In genomic region chr4:16082038-16082423, GRCh38 we compare ENCODE assay signal across 10 cellular contexts. TPM values are rescaled to one million over a fixed set of nuclear protein-coding genes. Genes with fewer than 3 reads are reported as not detected.
DNase-seq lines count a peak whose midpoint lies in the region; ATAC-seq and TF ChIP-seq lines count a peak whose summit lies in the region.
"Had no signal": no experiment of that assay in that cellular context is flagged by ENCODE, and none has a peak within 500 bp of the region (broad histone marks: within the 10 kb centered on the region; RNA-seq: fewer than 3 reads in every experiment).

No MANE protein-coding gene starts in this region.

- peaks cover 38 to 52% (median 49%) of the 10 kb centered on the region in 3 donors for H3K27me3 Mint-ChIP-seq in CD14-positive monocyte (ENCODE audit: low read depth in 3 of 3)

- DNase-seq in CD14-positive monocyte (ENCODE audit: low spot score) (no peak), NCI-H82 (lab: John Stamatoyannopoulos, UW) (peak; percentile 47), esophagus squamous epithelium (lab: John Stamatoyannopoulos, UW) (no peak), ovary (no peak), mesenteric fat pad (ENCODE audit: low spot score) (no peak), PC-9 (no peak), NCI-H2171 (lab: John Stamatoyannopoulos, UW) (no peak)

- H3K9me3 Mint-ChIP-seq in CD14-positive monocyte = peaks cover 7 to 21% (median 16%) of the 10 kb centered on the region in 7 donors

- H3K27me3 ChIP-seq in esophagus squamous epithelium (peaks cover 12 to 81% (median 16%) of the 10 kb centered on the region in 4 donors), ovary (no peaks in the 10 kb centered on the region), PC-9 (ENCODE audit: insufficient read depth, low read depth) (no peaks in the 10 kb centered on the region; the same call in 1 of the 2 replicates)

- no peak overlapping the region for H2AFZ ChIP-seq in PC-9

- peaks cover 10 to 39% (median 29%) of the 10 kb centered on the region in 3 donors for H3K4me1 ChIP-seq in esophagus squamous epithelium
- H3K4me1 ChIP-seq in ovary (ENCODE audit: insufficient read depth) = peaks cover 12% of the 10 kb centered on the region
- H3K4me1 ChIP-seq in PC-9 (replicated peaks; ENCODE audit: insufficient read depth) = no peaks in the 10 kb centered on the region

- peak overlapping the region in 3 of 4 donors; percentile 41 to 66 (median 44) for H3K4me3 ChIP-seq in esophagus squamous epithelium
- peak overlapping the region; percentile 38 for H3K4me3 ChIP-seq in ovary
- no peak overlapping the region for H3K4me3 ChIP-seq in PC-9

- POLR2A ChIA-PET in PC-9 (lab: Charles Lee; ENCODE audit: unreplicated experiment) = no interaction called here

- no TSS peak for BruUV-seq in PC-9 (replicated peaks; lab: Mats Ljungman, UMichigan)

- CTCF ChIA-PET in PC-9 (lab: Charles Lee) = no interaction called here

- no peaks in the 10 kb centered on the region for H3K9me2 ChIP-seq in PC-9 (ENCODE audit: insufficient read depth)

- WGBS in esophagus squamous epithelium, 2 donors = 14 to 17% methylated on average over 15 to 16 of the region's 17 CpGs
- WGBS in ovary, 3 donors = 12 to 23% (median 19%) methylated on average over 17 of the region's 17 CpGs

- H3K79me2 ChIP-seq in PC-9 (ENCODE audit: low read depth) = no peaks in the 10 kb centered on the region

- no peak for TF ChIP-seq EP300 in ovary (IDR thresholded peaks at IDR 0.05)

- H3K4me2 ChIP-seq in PC-9 = no peak overlapping the region

- H3K4me1 Mint-ChIP-seq in CD14-positive monocyte = peaks cover 45% of the 10 kb centered on the region

- H3K27ac Mint-ChIP-seq in CD14-positive monocyte = peak overlapping the region in 1 of 7 donors; percentile 54

- peak overlapping the region in 1 of 4 donors; percentile 3 for H3K27ac ChIP-seq in esophagus squamous epithelium
- no peak overlapping the region for H3K27ac ChIP-seq in ovary
- H3K27ac ChIP-seq in PC-9 = no peak overlapping the region
- H3K27ac ChIP-seq: epithelial cell of prostate, VCaP had no signal

- no peak for ATAC-seq in HG03469 (IDR thresholded peaks at IDR 0.05; ENCODE audit: unreplicated experiment)

- intact Hi-C loops in CD14-positive monocyte (cut with micrococcal nuclease) = no loop called here
- intact Hi-C loops in esophagus squamous epithelium (cut with DNase I) = no loop called here
- intact Hi-C loops in ovary (cut with DNase I) = no loop called here
- intact Hi-C loops in PC-9 (cut with micrococcal nuclease; ENCODE audit: unreplicated experiment) = no loop called here

- H4K20me1 ChIP-seq in PC-9 (ENCODE audit: insufficient read depth) = no peaks in the 10 kb centered on the region

- TF ChIP-seq CTCF in CD14-positive monocyte (IDR thresholded peaks at IDR 0.05) (no peak), esophagus squamous epithelium (IDR thresholded peaks at IDR 0.05) (no peak), ovary (IDR thresholded peaks at IDR 0.05) (no peak), PC-9 (conservative IDR thresholded peaks at IDR 0.05) (no peak)

- TF ChIP-seq POLR2A in esophagus squamous epithelium (IDR thresholded peaks at IDR 0.05) (no peak), ovary (IDR thresholded peaks at IDR 0.05) (no peak)

- H3K9me3 ChIP-seq in esophagus squamous epithelium (no peaks in the 10 kb centered on the region), ovary (peaks cover 0 to 3% of the 10 kb centered on the region in 2 donors), PC-9 (ENCODE audit: insufficient read depth, low read depth) (no peaks in the 10 kb centered on the region)

- no peaks in the 10 kb centered on the region for H3K36me3 ChIP-seq in esophagus squamous epithelium
- no peaks in the 10 kb centered on the region for H3K36me3 ChIP-seq in ovary
- no peaks in the 10 kb centered on the region for H3K36me3 ChIP-seq in PC-9 (ENCODE audit: low read depth)

- H3K36me3 Mint-ChIP-seq in CD14-positive monocyte = peaks cover 5 to 19% of the 10 kb centered on the region in 2 donors

- no peaks in the 10 kb centered on the region for H3F3A ChIP-seq in PC-9 (ENCODE audit: insufficient read depth, low read depth)

- H3K4me3 Mint-ChIP-seq in CD14-positive monocyte = peak overlapping the region; percentile 85 to 97

RNA-seq across cellular contexts. Expression of gene PROM1, which starts 1.8 kb away (rescaled TPM):
- polyA plus RNA-seq in CD14-positive monocyte (not detected), ovary (under 1 TPM; 0.10 to 0.25 TPM)
- total RNA-seq in esophagus squamous epithelium (1 to 10 TPM in 2 of 4 donors, under 1 TPM in 1, not detected in 1; 0.13 to 6.7 (median 1.7) TPM), ovary (1 to 10 TPM in 4 of 7 donors, under 1 TPM in 3; 0.18 to 3.3 (median 1.5) TPM), mesenteric fat pad (0.35 TPM), PC-9 (2021) (not detected in 2 replicates)
